12 cellular contexts compared by ENCODE assay signal in the genomic region with DNA sequence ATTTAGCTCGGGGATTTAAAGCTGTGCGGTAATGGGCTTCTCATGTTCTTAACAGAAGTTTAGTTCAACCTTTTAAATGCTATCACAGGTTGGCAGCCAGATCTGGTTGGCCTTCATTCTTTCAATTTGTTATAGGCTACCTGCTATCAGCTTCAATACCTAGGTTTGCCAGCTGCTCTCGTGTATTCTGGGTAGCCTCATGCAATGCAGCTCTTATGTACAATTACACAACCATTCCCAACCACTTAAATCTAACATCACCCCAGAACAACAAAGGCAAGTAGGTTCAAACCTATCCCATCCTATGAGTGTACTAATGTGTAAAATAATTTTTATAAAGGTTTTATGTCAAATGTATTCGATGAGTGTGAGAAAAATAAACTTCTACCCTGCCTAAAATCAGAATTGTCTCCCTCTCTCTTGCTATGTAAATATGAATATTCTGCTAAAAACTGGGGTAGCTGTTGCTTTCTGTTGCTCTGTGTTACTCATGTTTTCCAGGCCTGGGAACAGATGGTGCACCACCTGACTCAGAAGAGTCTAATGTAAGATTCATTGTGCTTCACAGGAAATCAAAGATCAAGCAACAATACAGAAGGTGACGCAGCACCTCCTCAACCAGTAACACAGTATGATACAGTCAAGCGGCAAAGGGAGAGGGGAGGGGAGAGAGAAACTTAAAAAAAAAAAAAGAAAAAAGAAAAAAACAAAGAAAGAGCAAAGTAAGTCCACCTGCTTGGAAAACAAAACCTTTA.
DNase-seq lines count a peak whose midpoint lies in the region; ATAC-seq and TF ChIP-seq lines count a peak whose summit lies in the region.
"Had no signal": no experiment of that assay in that cellular context is flagged by ENCODE, and none has a peak within 500 bp of the region (broad histone marks: within the 10 kb centered on the region; RNA-seq: fewer than 3 reads in every experiment).

No MANE protein-coding gene starts in this region.

- no peak for TF ChIP-seq CTCF in PC-9 (conservative IDR thresholded peaks at IDR 0.05)

- H3K27me3 ChIP-seq in PC-9 (ENCODE audit: insufficient read depth, low read depth) (no peaks in the 10 kb centered on the region), aorta (ENCODE audit: control insufficient read depth in 1 of 2, insufficient read depth in 2 of 2, low read length in 1 of 2) (no peaks in the 10 kb centered on the region)
- H3K27me3 ChIP-seq: thyroid gland had no signal

- no TSS peak for BruUV-seq in PC-9 (replicated peaks; lab: Mats Ljungman, UMichigan)

- H3K79me2 ChIP-seq in PC-9 (ENCODE audit: low read depth): no peaks in the 10 kb centered on the region

- CTCF ChIA-PET in PC-9 (lab: Charles Lee): no interaction called here

- 72 to 74% methylated on average over 6 of the region's 6 CpGs for WGBS in aorta, 2 donors

- no peaks in the 10 kb centered on the region for H3K9me2 ChIP-seq in PC-9 (ENCODE audit: insufficient read depth)

- H3K27ac ChIP-seq in PC-9: no peak overlapping the region
- no peak overlapping the region for H3K27ac ChIP-seq in aorta (ENCODE audit: low read depth in 1 of 2, low read length in 2 of 2)
- H3K27ac ChIP-seq: thyroid gland had no signal

- H3K4me1 ChIP-seq in PC-9 (replicated peaks; ENCODE audit: insufficient read depth) (no peaks in the 10 kb centered on the region), aorta (ENCODE audit: control insufficient read depth in 1 of 2, insufficient read depth in 2 of 2, low read length in 2 of 2) (no peaks in the 10 kb centered on the region)
- H3K4me1 ChIP-seq: thyroid gland had no signal

- peak; percentile 21 for DNase-seq in activated naive CD4-positive, alpha-beta T cell treated with Interleukin-2 at 50 U/mL for 16 hours
- no peak for DNase-seq in activated naive CD4-positive, alpha-beta T cell (lab: John Stamatoyannopoulos, UW)
- no peak for DNase-seq in PC-9
- peak; percentile 45 for DNase-seq in fibroblast of gingiva (ENCODE audit: low read depth)
- peak; percentile 61 for DNase-seq in stromal cell of bone marrow (ENCODE audit: low read depth)
- DNase-seq in GOT3 (lab: John Stamatoyannopoulos, UW): no peak
- DNase-seq in aorta: no peak
- DNase-seq: amniotic stem cell, MM.1S, T-helper 9 cell, thyroid gland had no signal

- H2AFZ ChIP-seq in PC-9: 0 out of 2 replicates have a peak overlapping the region, but pooled peaks have one; percentile 10

- H3K9me3 ChIP-seq in PC-9 (ENCODE audit: insufficient read depth, low read depth) (0 out of 2 replicates have a peak, but pooled peaks cover 4% of the 10 kb centered on the region), aorta (ENCODE audit: control insufficient read depth, low read length) (no peaks in the 10 kb centered on the region)
- H3K9me3 ChIP-seq: thyroid gland had no signal

- H3F3A ChIP-seq in PC-9 (ENCODE audit: insufficient read depth, low read depth): no peaks in the 10 kb centered on the region

- intact Hi-C loops in PC-9 (cut with micrococcal nuclease; ENCODE audit: unreplicated experiment): no loop called here
- intact Hi-C loops in aorta (cut with DNase I): no loop called here

- H3K4me3 ChIP-seq in PC-9: no peak overlapping the region
- H3K4me3 ChIP-seq in aorta (ENCODE audit: low read length in 2 of 2): no peak overlapping the region
- H3K4me3 ChIP-seq: thyroid gland had no signal

- H4K20me1 ChIP-seq in PC-9 (ENCODE audit: insufficient read depth): no peaks in the 10 kb centered on the region

- POLR2A ChIA-PET in PC-9 (lab: Charles Lee; ENCODE audit: unreplicated experiment): no interaction called here

- ATAC-seq in GM21619 (IDR thresholded peaks at IDR 0.05; ENCODE audit: unreplicated experiment) (no peak), aorta (ENCODE audit: low FRiP score) (no peak)

- H3K4me2 ChIP-seq in PC-9: no peak overlapping the region

- H3K36me3 ChIP-seq in PC-9 (ENCODE audit: low read depth): no peaks in the 10 kb centered on the region
- H3K36me3 ChIP-seq in aorta (ENCODE audit: control insufficient read depth in 1 of 2, insufficient read depth in 2 of 2, low read length in 1 of 2): no peaks in the 10 kb centered on the region
- H3K36me3 ChIP-seq: thyroid gland had no signal

Comparison
In these comparisons a context has a peak if more than half of its experiments do, and no peak if none do; other contexts are left out.
1. DNase-seq: peak in activated naive CD4-positive, alpha-beta T cell treated with Interleukin-2 at 50 U/mL for 16 hours (single experiment), fibroblast of gingiva (single experiment) and stromal cell of bone marrow (single experiment); none in activated naive CD4-positive, alpha-beta T cell (0 of 4), PC-9 (0 of 2), GOT3 (single experiment) and aorta (0 of 2).